Comparison of ENCODE assay signal across 25 cellular contexts in the genomic region with DNA sequence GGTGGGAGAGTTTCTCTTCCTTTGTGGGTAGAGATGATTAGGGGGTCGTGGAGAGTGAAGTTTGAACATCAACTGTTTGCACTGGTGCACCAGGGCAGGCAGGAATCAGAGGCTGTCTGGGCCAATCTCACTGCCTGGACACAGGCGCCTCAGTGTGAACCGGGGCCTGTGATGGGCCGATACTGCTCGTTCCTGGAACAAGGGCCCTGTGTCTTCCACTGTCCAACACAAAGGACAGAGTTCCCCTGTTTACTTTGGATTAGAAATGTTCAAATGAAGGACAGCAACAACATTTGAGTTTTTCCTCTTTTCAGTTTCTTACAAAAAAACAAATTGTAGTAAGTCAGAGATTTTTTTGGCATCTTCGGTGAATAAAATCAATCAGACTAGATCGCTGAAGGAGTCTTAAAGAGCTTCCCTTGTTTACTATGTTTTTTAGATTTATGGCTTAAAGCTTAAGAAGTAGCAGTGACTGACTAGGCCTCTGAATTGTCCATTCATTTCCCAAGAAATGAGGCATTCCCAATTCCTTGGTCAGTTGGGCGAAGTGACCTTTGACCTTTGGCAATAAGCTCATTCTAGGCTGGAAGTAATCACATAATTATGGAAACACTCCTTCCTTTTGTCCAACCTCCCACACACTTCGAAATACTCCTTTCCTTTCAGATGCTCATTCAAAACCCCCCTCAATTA. TPM values are rescaled to one million over a fixed set of nuclear protein-coding genes. Genes with fewer than 3 reads are reported as not detected.
DNase-seq lines count a peak whose midpoint lies in the region; TF ChIP-seq lines count a peak whose summit lies in the region.
"Had no signal": no experiment of that assay in that cellular context is flagged by ENCODE, and none has a peak within 500 bp of the region (broad histone marks: within the 10 kb centered on the region; RNA-seq: fewer than 3 reads in every experiment).

No MANE protein-coding gene starts in this region.

- peak overlapping the region in 1 of 59 donors; percentile 18 for H3K4me3 ChIP-seq in dorsolateral prefrontal cortex
- H3K4me3 ChIP-seq: adrenal gland, heart right ventricle, mucosa of descending colon, thyroid gland had no signal

- TF ChIP-seq CTCF in dorsolateral prefrontal cortex (IDR thresholded peaks at IDR 0.05 in 54 of 56, conservative IDR thresholded peaks at IDR 0.05 in 2 of 56; ENCODE audit: low read depth in 1 of 56, partially characterized antibody in 56 of 56) (peak in 18 of 56 donors; percentile 7 to 36 (median 18)), progenitor cell of endocrine pancreas (IDR thresholded peaks at IDR 0.05; ENCODE audit: unreplicated experiment) (no peak), GM10266 (IDR thresholded peaks at IDR 0.05; ENCODE audit: control insufficient read depth, insufficient read depth, low read depth, missing control alignments) (no peak)

- H3K4me1 Mint-ChIP-seq in progenitor cell of endocrine pancreas (ENCODE audit: low read depth) = peaks cover 8% of the 10 kb centered on the region
- H3K4me1 Mint-ChIP-seq: activated CD8-positive, alpha-beta memory T cell treated with anti-CD3 and anti-CD28 coated beads, Interleukin-2, amount 10 ng/mL, durations not matched to agents 7 days and 5 days; nephron had no signal

- H3K27me3 Mint-ChIP-seq in progenitor cell of endocrine pancreas = no peaks in the 10 kb centered on the region

- no peaks in the 10 kb centered on the region for H3K36me3 Mint-ChIP-seq in progenitor cell of endocrine pancreas (ENCODE audit: insufficient read depth)
- H3K36me3 Mint-ChIP-seq: activated CD8-positive, alpha-beta memory T cell treated with anti-CD3 and anti-CD28 coated beads, Interleukin-2, amount 10 ng/mL, durations not matched to agents 7 days and 5 days had no signal

- H3K27ac ChIP-seq in dorsolateral prefrontal cortex (peak overlapping the region; percentile 82 to 100 (median 97)), layer of hippocampus (ENCODE audit: low read depth, low read length) (peak overlapping the region; percentile 92)
- H3K27ac ChIP-seq: adrenal gland, C4-2B, heart right ventricle, thyroid gland had no signal

- peaks cover 0 to 4% (median 0%) of the 10 kb centered on the region in 45 donors for H3K27me3 ChIP-seq in dorsolateral prefrontal cortex
- H3K27me3 ChIP-seq in layer of hippocampus (ENCODE audit: control insufficient read depth, insufficient read depth, low read length) = no peaks in the 10 kb centered on the region
- H3K27me3 ChIP-seq: thyroid gland had no signal

- H3K27ac Mint-ChIP-seq in progenitor cell of endocrine pancreas = peak overlapping the region; percentile 57
- H3K27ac Mint-ChIP-seq: activated CD8-positive, alpha-beta memory T cell treated with anti-CD3 and anti-CD28 coated beads, Interleukin-2, amount 10 ng/mL, durations not matched to agents 7 days and 5 days; activated T-cell treated with anti-CD3 and anti-CD28 coated beads, Interleukin-2, amount 50 U/mL, for 72 hours; nephron had no signal

- intact Hi-C loops in dorsolateral prefrontal cortex (cut with DNase I) = loop anchor here in 1 of 2 donors (5.0 kb wide), 1 partner anchor 42 kb away; no protein-coding TSS in a partner anchor

- DNase-seq in RPMI7951 (ENCODE audit: low read depth) = peak; percentile 35
- DNase-seq in dorsolateral prefrontal cortex = peak; percentile 8 to 90 (median 81)
- DNase-seq in progenitor cell of endocrine pancreas (ENCODE audit: low spot score, unreplicated experiment) = no peak
- DNase-seq in activated CD4-positive, CD25-positive, alpha-beta regulatory T cell treated with anti-CD3 and anti-CD28 coated beads, Interleukin-2, amount 50 U/mL, for 72 hours = no peak
- DNase-seq in NOMO-1 treated with DMSO at 0.1 percent for 48 hours (lab: John Stamatoyannopoulos, UW; ENCODE audit: unreplicated experiment) = no peak
- no peak for DNase-seq in GM10266 (ENCODE audit: extremely low spot score)
- no peak for DNase-seq in effector CD8-positive, alpha-beta T cell (lab: John Stamatoyannopoulos, UW)
- DNase-seq: ACHN; activated CD4-positive, alpha-beta T cell treated with anti-CD3 and anti-CD28 coated beads, Interleukin-2, amount 50 U/mL, for 1 hour; activated CD8-positive, alpha-beta memory T cell treated with anti-CD3 and anti-CD28 coated beads, Interleukin-2, amount 10 ng/mL, durations not matched to agents 7 days and 5 days; activated naive CD4-positive, alpha-beta T cell treated with Interleukin-2 at 50 U/mL for 16 hours; activated T-cell treated with anti-CD3 and anti-CD28 coated beads, Interleukin-2, amount 50 U/mL, for 72 hours; adrenal gland; heart right ventricle; mucosa of descending colon; NCI-H1105; NCI-H2029; NCI-H748 treated with DMSO at 0.1 percent for 48 hours; small intestine; stimulated activated naive CD4-positive, alpha-beta T cell treated with Interleukin-2 at 50 U/mL for 16 hours; T-helper 2 cell; thyroid gland had no signal

- H3K4me3 Mint-ChIP-seq in progenitor cell of endocrine pancreas (ENCODE audit: low read depth) = no peak overlapping the region
- H3K4me3 Mint-ChIP-seq: activated CD8-positive, alpha-beta memory T cell treated with anti-CD3 and anti-CD28 coated beads, Interleukin-2, amount 10 ng/mL, durations not matched to agents 7 days and 5 days; activated T-cell treated with anti-CD3 and anti-CD28 coated beads, Interleukin-2, amount 50 U/mL, for 72 hours; nephron had no signal

- no peaks in the 10 kb centered on the region for H3K9me3 Mint-ChIP-seq in progenitor cell of endocrine pancreas (ENCODE audit: low read depth)
- H3K9me3 Mint-ChIP-seq: activated T-cell treated with anti-CD3 and anti-CD28 coated beads, Interleukin-2, amount 50 U/mL, for 72 hours; nephron had no signal

RNA-seq across cellular contexts. Expression of a gene that starts 11.6 kb away (rescaled TPM):
- total RNA-seq in RPMI7951 (2014; rRNA removed; shearing (Covaris generic)) = 4.2 and 4.3 TPM in 2 replicates
- total RNA-seq in dorsolateral prefrontal cortex = 10 to 100 TPM in 79 of 120 experiments, 1 to 10 TPM in 41; 4.2 to 47.1 (median 12.5) TPM
- total RNA-seq in progenitor cell of endocrine pancreas = 3.0 and 3.8 TPM in 2 replicates
- total RNA-seq: activated CD8-positive, alpha-beta memory T cell treated with anti-CD3 and anti-CD28 coated beads, Interleukin-2, amount 10 ng/mL, durations not matched to agents 7 days and 5 days had no signal

Comparison
In these comparisons a context has a peak if more than half of its experiments do, and no peak if none do; other contexts are left out.
1. DNase-seq: peak in RPMI7951 (single experiment) and dorsolateral prefrontal cortex (10 of 10); none in progenitor cell of endocrine pancreas (single experiment), activated CD4-positive, CD25-positive, alpha-beta regulatory T cell treated with anti-CD3 and anti-CD28 coated beads, Interleukin-2, amount 50 U/mL, for 72 hours (single experiment), NOMO-1 treated with DMSO at 0.1 percent for 48 hours (single experiment), GM10266 (single experiment) and effector CD8-positive, alpha-beta T cell (single experiment).